Comparison of ENCODE assay signal across 27 cellular contexts in the genomic region with DNA sequence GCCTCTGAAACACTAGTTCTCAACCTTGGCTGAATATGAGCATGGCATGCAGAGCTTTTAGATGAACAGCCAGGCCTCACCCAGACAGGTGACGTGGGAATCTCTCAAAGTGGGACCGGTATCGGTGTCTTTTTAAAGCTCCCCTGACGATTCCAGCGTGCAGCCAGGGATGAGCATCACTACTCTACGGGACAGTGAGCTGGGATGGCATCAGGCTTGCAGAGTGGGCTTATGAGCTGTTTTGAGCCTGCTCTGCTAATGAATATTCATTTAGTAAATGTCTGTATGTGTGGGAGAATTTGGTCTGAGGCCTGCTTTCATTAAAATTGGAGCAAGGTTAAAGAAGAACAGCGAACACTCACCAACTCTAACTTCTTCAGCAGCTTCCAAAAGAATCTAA.
"Had no signal": no experiment of that assay in that cellular context is flagged by ENCODE, and none has a peak within 500 bp of the region (broad histone marks: within the 10 kb centered on the region; RNA-seq: fewer than 3 reads in every experiment).

No MANE protein-coding gene starts in this region.

- H3K4me1 ChIP-seq: stomach, suprapubic skin, tibial artery, transverse colon, upper lobe of left lung, upper lobe of right lung, uterus, vagina had no signal

- H3K27me3 Mint-ChIP-seq: stimulated activated naive B cell treated with anti-CD40 and anti-IgM and Interleukin-4, amounts not matched to agents 10 μg/mL and 1 μg/mL and 100 μg/mL, for 72 hours; type B pancreatic cell had no signal

- H3K4me1 Mint-ChIP-seq: stimulated activated effector memory CD8-positive, alpha-beta T cell treated with anti-CD3 and anti-CD28 coated beads, Interleukin-12 subunit alpha, Interleukin-12 subunit beta, amount 100 ng/mL, for 72 hours; stimulated activated naive B cell treated with anti-CD40 and anti-IgM and Interleukin-4, amounts not matched to agents 10 μg/mL and 1 μg/mL and 100 μg/mL, for 72 hours; stimulated activated naive CD8-positive, alpha-beta T cell treated with anti-CD3 and anti-CD28 coated beads, Interleukin-15, amount 100 ng/mL, for 72 hours had no signal

- H3K36me3 Mint-ChIP-seq: stimulated activated effector memory CD8-positive, alpha-beta T cell treated with anti-CD3 and anti-CD28 coated beads, Interleukin-12 subunit alpha, Interleukin-12 subunit beta, amount 100 ng/mL, for 72 hours; stimulated activated naive B cell treated with anti-CD40 and anti-IgM and Interleukin-4, amounts not matched to agents 10 μg/mL and 1 μg/mL and 100 μg/mL, for 72 hours had no signal

- H3K9me3 ChIP-seq: stomach, suprapubic skin, testis, thoracic aorta, thyroid gland, tibial artery, tibial nerve, transverse colon, upper lobe of left lung, upper lobe of right lung, uterus, vagina had no signal

- H3K27me3 ChIP-seq: stomach, suprapubic skin, testis, thyroid gland, tibial artery, tibial nerve, transverse colon, upper lobe of left lung, upper lobe of right lung, uterus, vagina had no signal

- H3K27ac ChIP-seq: stomach, suprapubic skin, testis, thoracic aorta, thyroid gland, tibial artery, tibial nerve, transverse colon, upper lobe of right lung, uterus, vagina had no signal

- H3K36me3 ChIP-seq: stomach, suprapubic skin, thoracic aorta, thyroid gland, tibial artery, tibial nerve, transverse colon, upper lobe of left lung, upper lobe of right lung, uterus, vagina had no signal

- H3K4me3 Mint-ChIP-seq: stimulated activated effector memory CD8-positive, alpha-beta T cell treated with anti-CD3 and anti-CD28 coated beads, Interleukin-12 subunit alpha, Interleukin-12 subunit beta, amount 100 ng/mL, for 72 hours; stimulated activated naive B cell treated with anti-CD40 and anti-IgM and Interleukin-4, amounts not matched to agents 10 μg/mL and 1 μg/mL and 100 μg/mL, for 72 hours; stimulated activated naive CD8-positive, alpha-beta T cell treated with anti-CD3 and anti-CD28 coated beads, Interleukin-15, amount 100 ng/mL, for 72 hours; stimulated activated naive CD8-positive, alpha-beta T cell treated with anti-CD3 and anti-CD28 coated beads, Interleukin-15, Interleukin-2, amounts not matched to agents 100 ng/mL and 50 ng/mL, for 24 hours; type B pancreatic cell had no signal

- H3K4me3 ChIP-seq: stomach, suprapubic skin, testis, thoracic aorta, thyroid gland, tibial artery, tibial nerve, transverse colon, upper lobe of left lung, upper lobe of right lung, uterus, vagina had no signal

- H3K27ac Mint-ChIP-seq: stimulated activated effector memory CD8-positive, alpha-beta T cell treated with anti-CD3 and anti-CD28 coated beads, Interleukin-12 subunit alpha, Interleukin-12 subunit beta, amount 100 ng/mL, for 72 hours; stimulated activated naive B cell treated with anti-CD40 and anti-IgM and Interleukin-4, amounts not matched to agents 10 μg/mL and 1 μg/mL and 100 μg/mL, for 72 hours; stimulated activated naive CD8-positive, alpha-beta T cell treated with anti-CD3 and anti-CD28 coated beads, Interleukin-15, amount 100 ng/mL, for 72 hours; stimulated activated naive CD8-positive, alpha-beta T cell treated with anti-CD3 and anti-CD28 coated beads, Interleukin-15, Interleukin-2, amounts not matched to agents 100 ng/mL and 50 ng/mL, for 24 hours; type B pancreatic cell had no signal

- DNase-seq: stimulated activated CD4-positive, alpha-beta T cell treated with anti-CD3 and anti-CD28 coated beads, Interleukin-2, amount 100 ng/mL, for 48 hours; stimulated activated CD4-positive, alpha-beta T cell treated with anti-CD3 and anti-CD28 coated beads, Interleukin-4, amount 100 ng/mL, for 1 hour; stimulated activated CD4-positive, alpha-beta T cell treated with anti-CD3 and anti-CD28 coated beads, Interleukin-4, amount 100 ng/mL, for 24 hours; stimulated activated CD4-positive, alpha-beta T cell treated with anti-CD3 and anti-CD28 coated beads, Interleukin-4, amount 100 ng/mL, for 4 hours; stimulated activated CD8-positive, alpha-beta memory T cell treated with anti-CD3 and anti-CD28 coated beads, Interleukin-4, amount 100 ng/mL, for 48 hours; stimulated activated naive B cell treated with anti-CD40 and anti-IgM and Interleukin-4, amounts not matched to agents 10 μg/mL and 1 μg/mL and 100 μg/mL, for 72 hours; stimulated activated naive CD4-positive, alpha-beta T cell; stimulated activated naive CD4-positive, alpha-beta T cell treated with Interleukin-2 at 50 U/mL for 16 hours; stimulated activated naive CD8-positive, alpha-beta T cell treated with anti-CD3 and anti-CD28 coated beads, Interleukin-15, amount 100 ng/mL, for 72 hours; stimulated activated naive CD8-positive, alpha-beta T cell treated with anti-CD3 and anti-CD28 coated beads, Interleukin-15, Interleukin-2, amounts not matched to agents 100 U/mL and 50 U/mL, for 24 hours; stomach; substantia nigra; testis; thyroid gland; tibial artery; transverse colon; trophoblast cell; upper lobe of left lung; upper lobe of right lung; uterus had no signal

- ATAC-seq: stimulated activated naive B cell treated with anti-CD40 and anti-IgM and Interleukin-4, amounts not matched to agents 10 μg/mL and 1 μg/mL and 100 μg/mL, for 72 hours; stimulated activated naive CD8-positive, alpha-beta T cell treated with anti-CD3 and anti-CD28 coated beads, Interleukin-15, amount 100 ng/mL, for 72 hours; stimulated activated naive CD8-positive, alpha-beta T cell treated with anti-CD3 and anti-CD28 coated beads, Interleukin-15, Interleukin-2, amounts not matched to agents 100 U/mL and 50 U/mL, for 24 hours; upper lobe of right lung had no signal

- H3K9me3 Mint-ChIP-seq: stimulated activated effector memory CD8-positive, alpha-beta T cell treated with anti-CD3 and anti-CD28 coated beads, Interleukin-12 subunit alpha, Interleukin-12 subunit beta, amount 100 ng/mL, for 72 hours; stimulated activated naive CD8-positive, alpha-beta T cell treated with anti-CD3 and anti-CD28 coated beads, Interleukin-15, amount 100 ng/mL, for 72 hours had no signal
